In the genomic region with DNA sequence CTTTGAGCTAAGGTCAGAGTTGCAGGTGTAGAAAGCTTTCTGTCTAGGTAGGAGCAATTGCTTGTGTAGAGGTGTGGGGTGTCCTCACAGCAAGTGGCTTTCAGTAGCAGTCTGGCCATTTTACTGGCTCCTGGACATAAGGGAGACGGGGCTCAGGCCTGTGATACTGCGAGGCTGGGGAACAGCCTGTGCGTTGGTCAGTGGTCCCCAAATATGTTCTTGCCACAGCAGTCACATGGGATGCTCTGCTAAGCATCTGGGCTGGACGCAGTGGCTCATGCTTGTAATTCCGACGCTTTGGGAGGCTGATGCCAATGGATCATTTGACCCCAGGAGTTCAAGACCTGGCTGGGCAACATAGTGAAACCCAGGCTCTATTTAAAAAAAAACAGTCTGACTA, we compare ENCODE assay signal across 1 cellular context.
TF ChIP-seq lines count a peak whose summit lies in the region.

No MANE protein-coding gene starts in this region.

TF ChIP-seq in GM12878, 131 proteins besides CTCF, POLR2A, EP300 and RAD21:
- no peak for TF ChIP-seq PKNOX1 (IDR thresholded peaks at IDR 0.05)
- TF ChIP-seq RFX5 (IDR thresholded peaks at IDR 0.05; ENCODE audit: low read depth, low read length): no peak
- no peak for TF ChIP-seq YY1 (IDR thresholded peaks at IDR 0.05; ENCODE audit: low read depth, low read length)
- TF ChIP-seq SREBF2 (IDR thresholded peaks at IDR 0.05; ENCODE audit: low read length): no peak
